ENCODE assay signal across 17 cellular contexts in genomic region chr6:150119256-150119655, GRCh38. TPM values are rescaled to one million over a fixed set of nuclear protein-coding genes. Genes with fewer than 3 reads are reported as not detected.
DNase-seq lines count a peak whose midpoint lies in the region; ATAC-seq and TF ChIP-seq lines count a peak whose summit lies in the region.
"Had no signal": no experiment of that assay in that cellular context is flagged by ENCODE, and none has a peak within 500 bp of the region (broad histone marks: within the 10 kb centered on the region; RNA-seq: fewer than 3 reads in every experiment).

No MANE protein-coding gene starts in this region.

- H3K9me3 ChIP-seq in aorta (ENCODE audit: control insufficient read depth, low read length), result no peaks in the 10 kb centered on the region
- H3K9me3 ChIP-seq: colonic mucosa, thyroid gland had no signal

- H3K4me1 Mint-ChIP-seq in stimulated activated naive CD8-positive, alpha-beta T cell treated with anti-CD3 and anti-CD28 coated beads, Interleukin-15, amount 100 ng/mL, for 72 hours, result peaks cover 7% of the 10 kb centered on the region

- H3K27me3 ChIP-seq in aorta (ENCODE audit: control insufficient read depth in 1 of 2, insufficient read depth in 2 of 2, low read length in 1 of 2) (no peaks in the 10 kb centered on the region), H7 (ENCODE audit: control insufficient read depth, insufficient read depth, low read length) (no peaks in the 10 kb centered on the region)
- H3K27me3 ChIP-seq: colonic mucosa, SJSA1, thyroid gland had no signal

- no peak overlapping the region for H3K27ac ChIP-seq in aorta (ENCODE audit: low read depth in 1 of 2, low read length in 2 of 2)
- H3K27ac ChIP-seq: colonic mucosa, SJSA1, thyroid gland had no signal

- DNase-seq in stimulated activated naive CD8-positive, alpha-beta T cell treated with anti-CD3 and anti-CD28 coated beads, Interleukin-15, Interleukin-2, amounts not matched to agents 100 U/mL and 50 U/mL, for 24 hours, result no peak
- no peak for DNase-seq in stimulated activated naive CD8-positive, alpha-beta T cell treated with anti-CD3 and anti-CD28 coated beads, Interleukin-15, amount 100 ng/mL, for 72 hours
- peak; percentile 50 for DNase-seq in NOMO-1 treated with dmso at 0.1 percent for 144 hours (lab: John Stamatoyannopoulos, UW; ENCODE audit: unreplicated experiment)
- peak; percentile 22 for DNase-seq in fibroblast of pulmonary artery (ENCODE audit: low read depth)
- no peak for DNase-seq in aorta
- no peak for DNase-seq in stimulated activated CD4-positive, alpha-beta T cell treated with anti-CD3 and anti-CD28 coated beads, Interleukin-4, amount 100 ng/mL, for 1 hour
- DNase-seq in H7, result no peak
- no peak for DNase-seq in NCI-H2196 (lab: John Stamatoyannopoulos, UW; ENCODE audit: unreplicated experiment)
- DNase-seq: activated CD4-positive, alpha-beta T cell treated with anti-CD3 and anti-CD28 coated beads for 4 hours; activated naive CD4-positive, alpha-beta T cell treated with Interleukin-2 at 50 U/mL for 16 hours; CD4-positive, alpha-beta T cell; colonic mucosa; NCI-H2107; thyroid gland had no signal

- H3K27ac Mint-ChIP-seq in stimulated activated naive CD8-positive, alpha-beta T cell treated with anti-CD3 and anti-CD28 coated beads, Interleukin-15, amount 100 ng/mL, for 72 hours, result no peak overlapping the region
- H3K27ac Mint-ChIP-seq: CD4-positive, alpha-beta T cell had no signal

- H3K36me3 ChIP-seq in aorta (ENCODE audit: control insufficient read depth in 1 of 2, insufficient read depth in 2 of 2, low read length in 1 of 2) (no peaks in the 10 kb centered on the region), H7 (replicated peaks; ENCODE audit: control insufficient read depth, insufficient read depth, low read length) (no peaks in the 10 kb centered on the region)
- H3K36me3 ChIP-seq: colonic mucosa, SJSA1, thyroid gland had no signal

- intact Hi-C loops in aorta (cut with DNase I), result no loop called here

- H3K9me3 Mint-ChIP-seq in stimulated activated naive CD8-positive, alpha-beta T cell treated with anti-CD3 and anti-CD28 coated beads, Interleukin-15, amount 100 ng/mL, for 72 hours, result no peaks in the 10 kb centered on the region
- H3K9me3 Mint-ChIP-seq: CD4-positive, alpha-beta T cell had no signal

- TF ChIP-seq CTCF in fibroblast of pulmonary artery (IDR thresholded peaks at IDR 0.05; ENCODE audit: low read length, missing control alignments), result no peak

- ATAC-seq in stimulated activated naive CD8-positive, alpha-beta T cell treated with anti-CD3 and anti-CD28 coated beads, Interleukin-15, Interleukin-2, amounts not matched to agents 100 U/mL and 50 U/mL, for 24 hours, result peak; percentile 28
- ATAC-seq in stimulated activated naive CD8-positive, alpha-beta T cell treated with anti-CD3 and anti-CD28 coated beads, Interleukin-15, amount 100 ng/mL, for 72 hours, result no peak
- peak; percentile 7 for ATAC-seq in aorta (ENCODE audit: low FRiP score)

- no peak overlapping the region for H3K4me3 ChIP-seq in fibroblast of pulmonary artery (replicated peaks; ENCODE audit: low read depth, low read length)
- H3K4me3 ChIP-seq in aorta (ENCODE audit: low read length in 2 of 2), result no peak overlapping the region
- H3K4me3 ChIP-seq in H7 (ENCODE audit: insufficient read depth, low read depth, low read length), result no peak overlapping the region
- H3K4me3 ChIP-seq: colonic mucosa, SJSA1, thyroid gland had no signal

- no peaks in the 10 kb centered on the region for H3K4me1 ChIP-seq in aorta (ENCODE audit: control insufficient read depth in 1 of 2, insufficient read depth in 2 of 2, low read length in 2 of 2)
- H3K4me1 ChIP-seq: colonic mucosa, SJSA1, thyroid gland had no signal

- H3K4me3 Mint-ChIP-seq in stimulated activated naive CD8-positive, alpha-beta T cell treated with anti-CD3 and anti-CD28 coated beads, Interleukin-15, amount 100 ng/mL, for 72 hours, result no peak overlapping the region
- H3K4me3 Mint-ChIP-seq: CD4-positive, alpha-beta T cell had no signal

- WGBS in aorta, 2 donors, result 48 to 50% methylated on average over 6 of the region's 6 CpGs

- H3K27me3 Mint-ChIP-seq in stimulated activated naive CD8-positive, alpha-beta T cell treated with anti-CD3 and anti-CD28 coated beads, Interleukin-15, amount 100 ng/mL, for 72 hours, result peaks cover 29% of the 10 kb centered on the region

RNA-seq across cellular contexts. Expression of gene PPP1R14C, which starts 23.6 kb away (rescaled TPM):
- under 1 TPM; 0.18 to 0.58 TPM for total RNA-seq in aorta
- 1 to 10 TPM in 1 of 2 donors, under 1 TPM in 1; 0.38 to 2.8 TPM for polyA plus RNA-seq in aorta
- 0.04 and 0.10 TPM in 2 replicates for total RNA-seq in H7 (2014; rRNA removed; shearing (Covaris generic))
- total RNA-seq: CD4-positive, alpha-beta T cell; fibroblast of villous mesenchyme; SJSA1 had no signal
- polyA plus RNA-seq: liver had no signal

RNA-seq across cellular contexts. Expression of gene ULBP3, which starts 50.3 kb away (rescaled TPM):
- total RNA-seq in aorta, result under 1 TPM; 0.39 to 0.75 TPM
- under 1 TPM in 1 of 2 donors, not detected in 1; 0.41 TPM for polyA plus RNA-seq in aorta
- 1.9 and 2.1 TPM in 2 replicates for total RNA-seq in H7 (2014; rRNA removed; shearing (Covaris generic))

Comparison
In these comparisons a context has a peak if more than half of its experiments do, and no peak if none do; other contexts are left out.
1. DNase-seq: peak in NOMO-1 treated with dmso at 0.1 percent for 144 hours (single experiment) and fibroblast of pulmonary artery (single experiment); none in stimulated activated naive CD8-positive, alpha-beta T cell treated with anti-CD3 and anti-CD28 coated beads, Interleukin-15, Interleukin-2, amounts not matched to agents 100 U/mL and 50 U/mL, for 24 hours (single experiment), stimulated activated naive CD8-positive, alpha-beta T cell treated with anti-CD3 and anti-CD28 coated beads, Interleukin-15, amount 100 ng/mL, for 72 hours (0 of 2), aorta (0 of 2), stimulated activated CD4-positive, alpha-beta T cell treated with anti-CD3 and anti-CD28 coated beads, Interleukin-4, amount 100 ng/mL, for 1 hour (single experiment), H7 (single experiment) and NCI-H2196 (single experiment).